In the genomic region with DNA sequence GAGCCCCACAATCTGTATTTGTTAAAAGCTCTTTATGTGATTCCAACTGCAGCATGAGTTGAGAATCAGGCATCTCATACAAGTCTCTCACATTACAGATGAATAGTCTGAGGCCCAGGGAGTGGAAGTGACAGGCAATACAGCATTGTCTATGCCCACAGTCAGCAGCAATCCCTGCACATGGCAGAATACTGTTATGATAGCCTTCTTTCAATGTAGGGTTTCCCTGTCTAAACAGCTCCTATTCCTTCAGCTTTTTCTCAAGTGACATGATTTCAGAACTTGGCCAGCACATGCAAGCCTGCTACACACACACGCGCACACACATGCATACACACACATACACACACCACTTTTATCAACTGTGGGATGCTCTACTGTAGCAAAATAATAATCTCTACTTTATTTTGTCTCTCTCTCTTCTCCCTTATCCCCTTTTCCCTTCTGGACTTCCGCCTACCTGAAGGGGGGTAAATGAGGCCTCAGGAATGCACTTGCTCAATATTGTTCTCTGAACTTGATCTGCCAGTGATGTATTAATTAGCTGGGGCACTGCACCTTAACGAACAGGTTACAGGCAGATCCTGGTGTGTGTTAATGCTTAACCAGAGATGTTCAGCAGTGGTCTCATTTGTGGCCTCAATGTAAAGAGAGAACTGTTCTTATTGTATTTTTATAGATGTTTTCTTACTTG, we compare ENCODE assay signal across 14 cellular contexts.
DNase-seq lines count a peak whose midpoint lies in the region; ATAC-seq and TF ChIP-seq lines count a peak whose summit lies in the region.
"Had no signal": no experiment of that assay in that cellular context is flagged by ENCODE, and none has a peak within 500 bp of the region (broad histone marks: within the 10 kb centered on the region; RNA-seq: fewer than 3 reads in every experiment).

No MANE protein-coding gene starts in this region.

- peaks cover 40% of the 10 kb centered on the region for H3K4me1 Mint-ChIP-seq in activated CD4-positive, alpha-beta T cell treated with anti-CD3 and anti-CD28 coated beads, Interleukin-2, amount 10 ng/mL, durations not matched to agents 24 days and 14 days
- peaks cover 48% of the 10 kb centered on the region for H3K4me1 Mint-ChIP-seq in activated CD4-positive, alpha-beta T cell treated with anti-CD3 and anti-CD28 coated beads for 36 hours
- H3K4me1 Mint-ChIP-seq in type B pancreatic cell (ENCODE audit: unreplicated experiment), result peaks cover 50% of the 10 kb centered on the region
- H3K4me1 Mint-ChIP-seq in CD4-positive, alpha-beta T cell (ENCODE audit: low read depth), result no peaks in the 10 kb centered on the region
- peaks cover 4 to 22% (median 16%) of the 10 kb centered on the region in 3 donors for H3K4me1 Mint-ChIP-seq in CD8-positive, alpha-beta memory T cell

- H3K4me3 Mint-ChIP-seq in activated CD4-positive, alpha-beta T cell treated with anti-CD3 and anti-CD28 coated beads, Interleukin-2, amount 10 ng/mL, durations not matched to agents 24 days and 14 days, result no peak overlapping the region
- no peak overlapping the region for H3K4me3 Mint-ChIP-seq in activated CD4-positive, alpha-beta T cell treated with anti-CD3 and anti-CD28 coated beads for 36 hours
- peak overlapping the region; percentile 17 for H3K4me3 Mint-ChIP-seq in type B pancreatic cell
- H3K4me3 Mint-ChIP-seq in CD4-positive, alpha-beta T cell, result no peak overlapping the region
- H3K4me3 Mint-ChIP-seq in CD8-positive, alpha-beta memory T cell, result no peak overlapping the region

- TF ChIP-seq CTCF in liver (IDR thresholded peaks at IDR 0.05; ENCODE audit: low read depth, low read length, missing input control) (no peak), type B pancreatic cell (conservative IDR thresholded peaks at IDR 0.05) (no peak)
- TF ChIP-seq CTCF in CD4-positive, alpha-beta T cell (IDR thresholded peaks at IDR 0.05), result no peak

- POLR2A ChIA-PET in activated CD4-positive, alpha-beta T cell treated with anti-CD3 and anti-CD28 coated beads for 36 hours (lab: Charles Lee), result no interaction called here
- POLR2A ChIA-PET in CD4-positive, alpha-beta T cell (lab: Charles Lee), result no interaction called here
- POLR2A ChIA-PET in CD8-positive, alpha-beta memory T cell (lab: Charles Lee), result no interaction called here

- H3K27ac ChIP-seq in liver (ENCODE audit: low read depth in 1 of 2, low read length in 2 of 2), result no peak overlapping the region
- no peak overlapping the region for H3K27ac ChIP-seq in CD4-positive, alpha-beta T cell (ENCODE audit: low read depth, low read length)
- H3K27ac ChIP-seq in CD8-positive, alpha-beta memory T cell (ENCODE audit: low read depth, low read length), result no peak overlapping the region
- H3K27ac ChIP-seq: prostate gland, tibial nerve had no signal

- H3K9me3 ChIP-seq in liver (ENCODE audit: control insufficient read depth in 4 of 4, low read length in 3 of 4), result no peaks in the 10 kb centered on the region
- no peaks in the 10 kb centered on the region for H3K9me3 ChIP-seq in CD4-positive, alpha-beta T cell (ENCODE audit: control insufficient read depth, low read length)
- no peaks in the 10 kb centered on the region for H3K9me3 ChIP-seq in CD8-positive, alpha-beta memory T cell (ENCODE audit: low read length)
- H3K9me3 ChIP-seq: prostate gland, tibial nerve had no signal

- TF ChIP-seq RAD21 in liver (IDR thresholded peaks at IDR 0.05), result peak in 1 of 2 donors; percentile 18

- no peak overlapping the region for H3K9ac ChIP-seq in liver (ENCODE audit: low read depth in 1 of 2, low read length in 2 of 2)

- intact Hi-C loops in activated CD4-positive, alpha-beta T cell treated with anti-CD3 and anti-CD28 coated beads, Interleukin-2, amount 10 ng/mL, durations not matched to agents 24 days and 14 days (cut with micrococcal nuclease), result loop anchor here (1.0 to 5.0 kb wide), 2 partner anchors 41 to 97 kb away; no protein-coding TSS in a partner anchor
- intact Hi-C loops in activated CD4-positive, alpha-beta T cell treated with anti-CD3 and anti-CD28 coated beads for 36 hours (cut with DNase I, micrococcal nuclease), result loop anchor here in 1 of 2 experiments (5.0 kb wide), 2 partner anchors 69 to 96 kb away; no protein-coding TSS in a partner anchor
- intact Hi-C loops in CD4-positive, alpha-beta T cell (cut with DNase I, micrococcal nuclease), result no loop called here

- H3K4me1 ChIP-seq in liver (ENCODE audit: control insufficient read depth in 4 of 4, insufficient read depth in 4 of 4, low read length in 3 of 4), result peaks cover 0 to 10% (median 7%) of the 10 kb centered on the region in 4 donors
- no peaks in the 10 kb centered on the region for H3K4me1 ChIP-seq in CD8-positive, alpha-beta memory T cell (ENCODE audit: insufficient read depth, low read length)
- H3K4me1 ChIP-seq: prostate gland had no signal

- peak overlapping the region; percentile 18 for H3K27ac Mint-ChIP-seq in activated CD4-positive, alpha-beta T cell treated with anti-CD3 and anti-CD28 coated beads, Interleukin-2, amount 10 ng/mL, durations not matched to agents 24 days and 14 days
- no peak overlapping the region for H3K27ac Mint-ChIP-seq in activated CD4-positive, alpha-beta T cell treated with anti-CD3 and anti-CD28 coated beads for 36 hours
- peak overlapping the region; percentile 73 for H3K27ac Mint-ChIP-seq in type B pancreatic cell
- no peak overlapping the region for H3K27ac Mint-ChIP-seq in CD4-positive, alpha-beta T cell
- H3K27ac Mint-ChIP-seq in CD8-positive, alpha-beta memory T cell, result no peak overlapping the region

- WGBS in liver, result 64% methylated on average over 4 of the region's 4 CpGs

- no peaks in the 10 kb centered on the region for H3K27me3 Mint-ChIP-seq in activated CD4-positive, alpha-beta T cell treated with anti-CD3 and anti-CD28 coated beads, Interleukin-2, amount 10 ng/mL, durations not matched to agents 24 days and 14 days
- peaks cover 8% of the 10 kb centered on the region for H3K27me3 Mint-ChIP-seq in activated CD4-positive, alpha-beta T cell treated with anti-CD3 and anti-CD28 coated beads for 36 hours
- H3K27me3 Mint-ChIP-seq in type B pancreatic cell, result no peaks in the 10 kb centered on the region
- H3K27me3 Mint-ChIP-seq in CD4-positive, alpha-beta T cell, result no peaks in the 10 kb centered on the region
- H3K27me3 Mint-ChIP-seq in CD8-positive, alpha-beta memory T cell, result peaks cover 0 to 2% of the 10 kb centered on the region in 2 donors

- H3K36me3 ChIP-seq in liver (ENCODE audit: control insufficient read depth in 4 of 4, insufficient read depth in 3 of 4, low read depth in 1 of 4, low read length in 3 of 4), result no peaks in the 10 kb centered on the region
- H3K36me3 ChIP-seq in CD8-positive, alpha-beta memory T cell (ENCODE audit: insufficient read depth, low read length), result no peaks in the 10 kb centered on the region
- H3K36me3 ChIP-seq: prostate gland, tibial nerve had no signal

- peaks cover 12% of the 10 kb centered on the region for H3K36me3 Mint-ChIP-seq in activated CD4-positive, alpha-beta T cell treated with anti-CD3 and anti-CD28 coated beads, Interleukin-2, amount 10 ng/mL, durations not matched to agents 24 days and 14 days (ENCODE audit: low read depth)
- H3K36me3 Mint-ChIP-seq in activated CD4-positive, alpha-beta T cell treated with anti-CD3 and anti-CD28 coated beads for 36 hours (ENCODE audit: low read depth), result peaks cover 11% of the 10 kb centered on the region
- H3K36me3 Mint-ChIP-seq in type B pancreatic cell, result peaks cover 33% of the 10 kb centered on the region
- no peaks in the 10 kb centered on the region for H3K36me3 Mint-ChIP-seq in CD4-positive, alpha-beta T cell (ENCODE audit: low read depth)
- H3K36me3 Mint-ChIP-seq in CD8-positive, alpha-beta memory T cell, result no peaks in the 10 kb centered on the region

- peaks cover 9% of the 10 kb centered on the region for H3K9me3 Mint-ChIP-seq in activated CD4-positive, alpha-beta T cell treated with anti-CD3 and anti-CD28 coated beads, Interleukin-2, amount 10 ng/mL, durations not matched to agents 24 days and 14 days
- peaks cover 4% of the 10 kb centered on the region for H3K9me3 Mint-ChIP-seq in activated CD4-positive, alpha-beta T cell treated with anti-CD3 and anti-CD28 coated beads for 36 hours (ENCODE audit: low read depth)
- peaks cover 6% of the 10 kb centered on the region for H3K9me3 Mint-ChIP-seq in type B pancreatic cell
- H3K9me3 Mint-ChIP-seq in CD4-positive, alpha-beta T cell, result peaks cover 4% of the 10 kb centered on the region
- H3K9me3 Mint-ChIP-seq in CD8-positive, alpha-beta memory T cell, result peaks cover 0 to 2% (median 0%) of the 10 kb centered on the region in 5 donors

- ATAC-seq in activated CD4-positive, alpha-beta T cell treated with anti-CD3 and anti-CD28 coated beads for 36 hours, result no peak
- no peak for ATAC-seq in CD4-positive, alpha-beta T cell (ENCODE audit: poor library complexity)
- no peak for ATAC-seq in GM18502 (IDR thresholded peaks at IDR 0.05; ENCODE audit: poor library complexity, unreplicated experiment)

- CTCF ChIA-PET in activated CD4-positive, alpha-beta T cell treated with anti-CD3 and anti-CD28 coated beads for 36 hours (lab: Charles Lee), result interaction anchor here (1.3 to 1.7 kb wide), 3 partner anchors 8 to 118 kb away, joined by 3 read pairs; no protein-coding TSS in a partner anchor
- CTCF ChIA-PET in CD4-positive, alpha-beta T cell (lab: Charles Lee), result no interaction called here
- CTCF ChIA-PET in CD8-positive, alpha-beta memory T cell (lab: Charles Lee), result interaction anchor here (0.9 to 1.3 kb wide), 2 partner anchors 21 to 26 kb away, joined by 3 read pairs; no protein-coding TSS in a partner anchor

- DNase-seq in activated CD4-positive, alpha-beta T cell treated with anti-CD3 and anti-CD28 coated beads, Interleukin-2, amount 10 ng/mL, durations not matched to agents 24 days and 14 days, result no peak
- DNase-seq in activated CD4-positive, alpha-beta T cell treated with anti-CD3 and anti-CD28 coated beads for 36 hours, result no peak
- peak; percentile 2 for DNase-seq in NCI-H526 treated with DMSO at 0.1 percent for 48 hours (lab: John Stamatoyannopoulos, UW)
- no peak for DNase-seq in type B pancreatic cell (ENCODE audit: extremely low spot score, unreplicated experiment)
- no peak for DNase-seq in CD4-positive, alpha-beta T cell
- DNase-seq in CD8-positive, alpha-beta memory T cell, result no peak
- DNase-seq: activated CD4-positive, alpha-beta T cell treated with anti-CD3 and anti-CD28 coated beads for 1 hour; central memory CD4-positive, alpha-beta T cell; HCEC 1CT; T-helper 2 cell had no signal

- no peak overlapping the region for H3K4me3 ChIP-seq in liver (ENCODE audit: low read depth in 1 of 3, low read length in 3 of 3)
- no peak overlapping the region for H3K4me3 ChIP-seq in CD8-positive, alpha-beta memory T cell (ENCODE audit: low read length)
- H3K4me3 ChIP-seq: prostate gland, tibial nerve had no signal

- H3K27me3 ChIP-seq in liver (ENCODE audit: control insufficient read depth in 4 of 4, insufficient read depth in 4 of 4, low read length in 3 of 4), result no peaks in the 10 kb centered on the region
- H3K27me3 ChIP-seq in CD4-positive, alpha-beta T cell (ENCODE audit: control insufficient read depth, insufficient read depth, low read length), result no peaks in the 10 kb centered on the region
- no peaks in the 10 kb centered on the region for H3K27me3 ChIP-seq in CD8-positive, alpha-beta memory T cell (ENCODE audit: insufficient read depth, low read length, poor library complexity, severe bottlenecking)
- H3K27me3 ChIP-seq: tibial nerve had no signal

TF ChIP-seq in liver, 16 proteins besides CTCF, POLR2A, EP300 and RAD21 (continues in another document):
- TF ChIP-seq EGR1 (IDR thresholded peaks at IDR 0.05; ENCODE audit: low read depth in 2 of 2) (no peak), HNF4G (IDR thresholded peaks at IDR 0.05) (no peak)

Comparison
In these comparisons a context has a peak if more than half of its experiments do, and no peak if none do; other contexts are left out.
1. H3K27ac Mint-ChIP-seq: peak in activated CD4-positive, alpha-beta T cell treated with anti-CD3 and anti-CD28 coated beads, Interleukin-2, amount 10 ng/mL, durations not matched to agents 24 days and 14 days (single experiment) and type B pancreatic cell (single experiment); none in activated CD4-positive, alpha-beta T cell treated with anti-CD3 and anti-CD28 coated beads for 36 hours (single experiment), CD4-positive, alpha-beta T cell (single experiment) and CD8-positive, alpha-beta memory T cell (0 of 8).